8 cellular contexts compared by ENCODE assay signal in the genomic region with DNA sequence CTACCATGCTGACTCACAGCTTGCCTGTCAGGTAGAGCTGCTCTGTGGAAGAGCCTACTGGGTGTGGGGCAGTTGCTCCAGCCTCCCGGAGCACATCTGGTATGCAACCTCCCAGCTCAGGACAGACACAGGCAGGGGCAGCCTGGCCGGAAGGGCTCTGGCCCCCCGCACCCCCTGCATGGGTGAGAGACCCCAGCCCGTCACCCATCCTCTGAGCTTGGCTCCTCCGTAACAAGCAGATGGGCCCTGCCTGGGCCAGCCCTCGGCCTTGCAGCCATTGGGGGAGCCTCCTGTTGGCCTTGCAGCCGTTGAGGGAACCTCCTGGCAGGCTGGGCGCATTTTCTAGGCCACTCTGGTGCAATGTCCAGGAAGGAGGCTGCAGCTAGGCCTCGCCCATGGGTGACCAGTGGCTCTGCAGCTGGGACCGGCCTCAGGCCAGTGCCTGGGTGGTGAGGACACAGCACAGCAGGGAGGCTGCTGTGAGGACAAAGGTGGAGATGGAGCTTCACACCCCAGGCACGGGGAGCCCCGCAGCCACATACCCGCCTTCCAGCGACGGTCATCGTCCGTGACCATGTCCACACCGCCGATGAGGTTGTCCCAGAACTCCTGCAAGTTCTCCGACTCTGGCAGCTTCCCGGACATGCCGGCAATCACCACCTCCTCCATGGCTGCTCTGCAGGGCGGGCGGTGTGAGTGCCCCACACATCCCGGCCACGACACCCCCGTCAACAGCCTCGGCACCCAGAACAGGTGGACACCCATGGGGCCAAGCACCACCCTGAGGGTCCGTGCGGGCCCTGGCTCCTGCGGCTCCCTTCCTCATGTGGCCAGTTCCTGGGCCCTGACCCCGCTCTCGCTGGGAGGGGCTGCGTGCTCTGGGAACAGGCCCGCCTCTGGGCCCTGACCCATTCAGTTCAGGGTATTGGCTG. TPM values are rescaled to one million over a fixed set of nuclear protein-coding genes. Genes with fewer than 3 reads are reported as not detected.
DNase-seq lines count a peak whose midpoint lies in the region; ATAC-seq and TF ChIP-seq lines count a peak whose summit lies in the region.

No MANE protein-coding gene starts in this region.

- peaks cover 68% of the 10 kb centered on the region for H3K36me3 Mint-ChIP-seq in stimulated activated effector memory CD8-positive, alpha-beta T cell treated with anti-CD3 and anti-CD28 coated beads, Interleukin-12 subunit alpha, Interleukin-12 subunit beta, amount 100 ng/mL, for 72 hours

- TF ChIP-seq CTCF in WI38 (IDR thresholded peaks at IDR 0.05; ENCODE audit: low read depth, low read length) (no peak), foreskin keratinocyte (conservative IDR thresholded peaks at IDR 0.05) (no peak)

- H3K4me1 ChIP-seq in foreskin keratinocyte: peaks cover 4% of the 10 kb centered on the region

- ATAC-seq in foreskin keratinocyte: no peak
- ATAC-seq in stimulated activated effector memory CD8-positive, alpha-beta T cell treated with anti-CD3 and anti-CD28 coated beads, Interleukin-12 subunit alpha, Interleukin-12 subunit beta, amount 100 ng/mL, for 72 hours: no peak
- ATAC-seq in HG03045 (IDR thresholded peaks at IDR 0.05; ENCODE audit: unreplicated experiment): no peak

- peak overlapping the region; percentile 69 for H3K4me3 ChIP-seq in WI38 (ENCODE audit: low read depth, low read length)

- no peaks in the 10 kb centered on the region for H3K27me3 ChIP-seq in foreskin keratinocyte

- H3K27ac Mint-ChIP-seq in stimulated activated effector memory CD8-positive, alpha-beta T cell treated with anti-CD3 and anti-CD28 coated beads, Interleukin-12 subunit alpha, Interleukin-12 subunit beta, amount 100 ng/mL, for 72 hours: no peak overlapping the region

- H3K4me3 Mint-ChIP-seq in stimulated activated effector memory CD8-positive, alpha-beta T cell treated with anti-CD3 and anti-CD28 coated beads, Interleukin-12 subunit alpha, Interleukin-12 subunit beta, amount 100 ng/mL, for 72 hours: peak overlapping the region; percentile 68

- peak overlapping the region; percentile 99 for H3K27ac ChIP-seq in foreskin keratinocyte

- peak; percentile 68 for DNase-seq in DMS 273 (lab: John Stamatoyannopoulos, UW; ENCODE audit: unreplicated experiment)
- DNase-seq in DMS 273 treated with DMSO at 0.1 percent for 48 hours (lab: John Stamatoyannopoulos, UW): no peak
- no peak for DNase-seq in foreskin keratinocyte
- DNase-seq in stimulated activated effector memory CD8-positive, alpha-beta T cell treated with anti-CD3 and anti-CD28 coated beads, Interleukin-12 subunit alpha, Interleukin-12 subunit beta, amount 100 ng/mL, for 72 hours (ENCODE audit: low spot score in 2 of 2): no peak
- no peak for DNase-seq in putamen (ENCODE audit: low spot score)
- no peak for DNase-seq in NCI-H1048 (lab: John Stamatoyannopoulos, UW)

- peaks cover 22% of the 10 kb centered on the region for H3K4me1 Mint-ChIP-seq in stimulated activated effector memory CD8-positive, alpha-beta T cell treated with anti-CD3 and anti-CD28 coated beads, Interleukin-12 subunit alpha, Interleukin-12 subunit beta, amount 100 ng/mL, for 72 hours

- no peaks in the 10 kb centered on the region for H3K9me3 Mint-ChIP-seq in stimulated activated effector memory CD8-positive, alpha-beta T cell treated with anti-CD3 and anti-CD28 coated beads, Interleukin-12 subunit alpha, Interleukin-12 subunit beta, amount 100 ng/mL, for 72 hours

RNA-seq across cellular contexts. Expression of gene FASN, which starts 2.0 kb away (rescaled TPM):
- total RNA-seq in foreskin keratinocyte: 451 and 574 TPM in 2 replicates
- polyA plus RNA-seq in foreskin keratinocyte: 357 and 440 TPM in 2 replicates

RNA-seq across cellular contexts. Expression of gene DUS1L, which starts 30.4 kb away (rescaled TPM):
- 77.9 and 88.0 TPM in 2 replicates for total RNA-seq in foreskin keratinocyte
- polyA plus RNA-seq in foreskin keratinocyte: 118 and 136 TPM in 2 replicates

RNA-seq across cellular contexts. Expression of gene GPS1, which starts 44.3 kb away (rescaled TPM):
- 113 and 115 TPM in 2 replicates for total RNA-seq in foreskin keratinocyte
- polyA plus RNA-seq in foreskin keratinocyte: 118 and 121 TPM in 2 replicates

RNA-seq across cellular contexts. Expression of gene RFNG, which starts 44.4 kb away (rescaled TPM):
- 25.0 and 25.9 TPM in 2 replicates for total RNA-seq in foreskin keratinocyte
- 32.1 and 38.1 TPM in 2 replicates for polyA plus RNA-seq in foreskin keratinocyte

RNA-seq across cellular contexts. Expression of gene DCXR, which starts 58.5 kb away (rescaled TPM):
- 59.6 and 69.0 TPM in 2 replicates for total RNA-seq in foreskin keratinocyte
- 97.4 and 98.0 TPM in 2 replicates for polyA plus RNA-seq in foreskin keratinocyte
